ENCODE assay signal across 18 cellular contexts in the genomic region with DNA sequence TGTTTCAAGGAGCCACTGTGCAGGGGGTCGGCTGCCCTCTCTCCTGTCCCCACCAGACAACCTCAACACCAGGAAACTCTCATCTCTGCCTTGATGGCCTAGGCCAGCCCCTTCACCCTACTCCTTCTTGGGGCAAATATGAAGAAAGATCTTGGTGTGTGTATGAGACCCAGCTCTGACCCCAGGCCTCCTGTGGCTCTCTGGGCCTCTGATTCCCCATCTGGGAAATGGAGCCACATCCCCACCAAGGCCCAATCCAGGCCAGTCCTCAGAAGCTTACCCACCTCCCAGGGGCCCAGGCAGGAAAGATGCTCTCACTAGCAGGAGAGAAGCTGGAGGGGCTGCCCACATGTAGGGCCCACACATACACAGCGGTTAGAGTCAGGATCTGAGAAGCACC. TPM values are rescaled to one million over a fixed set of nuclear protein-coding genes. Genes with fewer than 3 reads are reported as not detected.
DNase-seq lines count a peak whose midpoint lies in the region; ATAC-seq and TF ChIP-seq lines count a peak whose summit lies in the region.
"Had no signal": no experiment of that assay in that cellular context is flagged by ENCODE, and none has a peak within 500 bp of the region (broad histone marks: within the 10 kb centered on the region; RNA-seq: fewer than 3 reads in every experiment).

No MANE protein-coding gene starts in this region.

- no peak overlapping the region for H3K27ac ChIP-seq in right atrium auricular region
- peak overlapping the region in 2 of 10 donors; percentile 10 to 35 for H3K27ac ChIP-seq in heart right ventricle
- peak overlapping the region; percentile 90 for H3K27ac ChIP-seq in WERI-Rb-1
- no peak overlapping the region for H3K27ac ChIP-seq in lung (ENCODE audit: low read depth in 1 of 2, low read length in 1 of 2)
- H3K27ac ChIP-seq: hepatocyte, upper lobe of right lung had no signal

- 93 to 100% methylated on average over 2 of the region's 2 CpGs for WGBS in heart right ventricle, 2 donors
- WGBS in lung, 2 donors: 91 to 97% methylated on average over 2 of the region's 2 CpGs

- H3K36me3 ChIP-seq in right atrium auricular region (peaks cover 34% of the 10 kb centered on the region), heart right ventricle (peaks cover 0 to 70% (median 23%) of the 10 kb centered on the region in 9 donors), WERI-Rb-1 (peaks cover 61% of the 10 kb centered on the region), lung (ENCODE audit: control insufficient read depth in 2 of 2, insufficient read depth in 2 of 2, low read length in 2 of 2) (peaks cover 8 to 28% of the 10 kb centered on the region in 2 donors)

- intact Hi-C loops in heart right ventricle (cut with DNase I): loop anchor here in 5 of 10 donors (5.0 kb wide), 2 partner anchors 37 to 47 kb away; a partner anchor contains a TSS

- no peak overlapping the region for H3K4me3 ChIP-seq in right atrium auricular region
- H3K4me3 ChIP-seq in heart right ventricle: no peak overlapping the region
- no peak overlapping the region for H3K4me3 ChIP-seq in WERI-Rb-1 (ENCODE audit: low read depth, low read length)
- H3K4me3 ChIP-seq in lung: no peak overlapping the region
- H3K4me3 ChIP-seq: hepatocyte, upper lobe of right lung had no signal

- H3K9me3 ChIP-seq in right atrium auricular region (no peaks in the 10 kb centered on the region), heart right ventricle (no peaks in the 10 kb centered on the region), WERI-Rb-1 (ENCODE audit: severe bottlenecking) (no peaks in the 10 kb centered on the region), lung (ENCODE audit: control insufficient read depth in 2 of 2, insufficient read depth in 1 of 2, low read length in 1 of 2) (no peaks in the 10 kb centered on the region)
- H3K9me3 ChIP-seq: Caco-2, upper lobe of right lung had no signal

- no peaks in the 10 kb centered on the region for H3K27me3 ChIP-seq in right atrium auricular region
- no peaks in the 10 kb centered on the region for H3K27me3 ChIP-seq in heart right ventricle
- no peaks in the 10 kb centered on the region for H3K27me3 ChIP-seq in WERI-Rb-1 (ENCODE audit: insufficient read depth, low read depth, severe bottlenecking)
- no peaks in the 10 kb centered on the region for H3K27me3 ChIP-seq in lung (ENCODE audit: control insufficient read depth, insufficient read depth)
- H3K27me3 ChIP-seq: hepatocyte, upper lobe of right lung had no signal

- TF ChIP-seq CTCF in right atrium auricular region (IDR thresholded peaks at IDR 0.05) (no peak), heart right ventricle (IDR thresholded peaks at IDR 0.05) (no peak), WERI-Rb-1 (IDR thresholded peaks at IDR 0.05; ENCODE audit: low read depth, low read length) (no peak), lung (IDR thresholded peaks at IDR 0.05; ENCODE audit: control extremely low read depth, extremely low read depth) (no peak)

- peak; percentile 38 for DNase-seq in right atrium auricular region (ENCODE audit: low spot score)
- DNase-seq in heart right ventricle: no peak
- no peak for DNase-seq in WERI-Rb-1
- DNase-seq in lung (ENCODE audit: low spot score): peak; percentile 14
- no peak for DNase-seq in retina
- DNase-seq: Caco-2; endodermal cell; KBM-7; mesendoderm; NCI-H2029 treated with DMSO at 0.1 percent for 48 hours; NK-92 treated with Interleukin-12 subunit alpha and Interleukin-12 subunit beta, amount 100 ng/mL, for 24 hours; RPMI8226; stimulated activated naive CD4-positive, alpha-beta T cell; SW 1271; upper lobe of right lung had no signal

- H3K4me1 ChIP-seq in right atrium auricular region (peaks cover 0 to 33% of the 10 kb centered on the region in 2 donors), heart right ventricle (peaks cover 7 to 46% (median 28%) of the 10 kb centered on the region in 9 donors), lung (ENCODE audit: control insufficient read depth in 2 of 2, insufficient read depth in 2 of 2, low read length in 2 of 2) (peaks cover 0 to 23% of the 10 kb centered on the region in 2 donors)

- ATAC-seq in heart right ventricle: no peak
- ATAC-seq in lung (ENCODE audit: insufficient read depth, low FRiP score): no peak
- no peak for ATAC-seq in GM19467 (IDR thresholded peaks at IDR 0.05; ENCODE audit: unreplicated experiment)
- ATAC-seq in GM21723 (IDR thresholded peaks at IDR 0.05; ENCODE audit: unreplicated experiment): no peak
- ATAC-seq: upper lobe of right lung had no signal

RNA-seq across cellular contexts. Expression of a gene that starts 38.9 kb away (rescaled TPM):
- total RNA-seq in right atrium auricular region (10 to 100 TPM; 32.2 to 40.4 TPM), heart right ventricle (10 to 100 TPM; 28.0 to 41.8 (median 33.4) TPM), lung (10 to 100 TPM; 32.9 to 33.2 TPM)
- polyA plus RNA-seq in heart right ventricle (10 to 100 TPM; 22.5 to 24.7 TPM), lung (10 to 100 TPM; 13.8 to 20.0 TPM)

RNA-seq across cellular contexts. Expression of a gene that starts 55.8 kb away (rescaled TPM):
- total RNA-seq in right atrium auricular region (10 to 100 TPM in 1 of 2 donors, 1 to 10 TPM in 1; 8.9 to 13.1 TPM), heart right ventricle (10 to 100 TPM in 2 of 10 donors, 1 to 10 TPM in 8; 6.5 to 17.8 (median 8.5) TPM), lung (1 to 10 TPM; 6.7 to 6.9 TPM)
- polyA plus RNA-seq in heart right ventricle (1 to 10 TPM; 5.2 to 8.2 TPM), lung (1 to 10 TPM; 6.0 to 9.6 TPM)

Comparison
In these comparisons a context has a peak if more than half of its experiments do, and no peak if none do; other contexts are left out.
1. DNase-seq: peak in right atrium auricular region (single experiment) and lung (single experiment); none in heart right ventricle (0 of 2), WERI-Rb-1 (single experiment) and retina (single experiment).